ENCODE assay signal across 17 cellular contexts in the genomic region with DNA sequence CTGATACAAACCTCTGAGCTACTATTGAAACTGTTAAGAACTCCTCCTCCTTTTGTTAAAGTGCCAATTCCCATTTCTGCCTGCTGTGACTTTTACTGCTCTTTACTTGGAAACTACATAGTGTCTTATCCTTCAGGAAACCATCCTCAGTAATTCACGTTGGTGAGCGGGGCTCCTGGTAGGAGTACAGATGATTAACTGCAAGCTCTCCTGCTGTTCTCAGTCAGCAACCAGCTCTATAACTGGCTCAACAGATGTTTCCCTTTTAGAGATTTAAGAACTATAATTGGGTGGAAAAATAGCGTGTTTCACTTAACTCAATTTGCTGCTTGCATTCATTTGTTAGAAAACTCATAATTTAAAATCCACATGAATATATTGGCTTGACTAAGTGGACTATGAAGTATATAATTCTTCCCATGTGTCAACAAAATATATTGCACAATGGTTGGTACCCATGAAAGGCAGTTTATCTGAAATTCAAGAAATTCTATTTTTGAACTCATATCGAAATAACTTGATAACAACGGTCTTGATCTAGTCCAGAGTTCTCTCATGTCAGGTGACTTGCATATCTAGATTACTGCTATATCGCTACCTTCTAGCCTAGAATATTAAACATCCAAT.
DNase-seq lines count a peak whose midpoint lies in the region; ATAC-seq and TF ChIP-seq lines count a peak whose summit lies in the region.
"Had no signal": no experiment of that assay in that cellular context is flagged by ENCODE, and none has a peak within 500 bp of the region (broad histone marks: within the 10 kb centered on the region; RNA-seq: fewer than 3 reads in every experiment).

No MANE protein-coding gene starts in this region.

- H2AFZ ChIP-seq in SU-DHL-6 (ENCODE audit: low read depth, low read length, severe bottlenecking) = peak overlapping the region; percentile 32

- no peak overlapping the region for H3K27ac ChIP-seq in SU-DHL-6 (ENCODE audit: low read depth, low read length)
- H3K27ac ChIP-seq in iPS-18a (ENCODE audit: low read length) = no peak overlapping the region
- no peak overlapping the region for H3K27ac ChIP-seq in colonic mucosa
- H3K27ac ChIP-seq: left ventricle myocardium inferior, SJCRH30, vagina had no signal

- TF ChIP-seq CTCF in SU-DHL-6 (IDR thresholded peaks at IDR 0.05; ENCODE audit: insufficient read depth, low read length, poor library complexity, severe bottlenecking) (no peak), colonic mucosa (IDR thresholded peaks at IDR 0.05) (no peak)

- peaks cover 17% of the 10 kb centered on the region for H3K4me1 ChIP-seq in iPS-18a (ENCODE audit: control insufficient read depth, low read depth, low read length)
- H3K4me1 ChIP-seq in colonic mucosa = no peaks in the 10 kb centered on the region
- H3K4me1 ChIP-seq: SJCRH30, vagina had no signal

- H3K4me3 ChIP-seq in MG63 (no peak overlapping the region), SU-DHL-6 (ENCODE audit: insufficient read depth, low read length, poor library complexity, severe bottlenecking) (no peak overlapping the region), iPS-18a (ENCODE audit: low read length) (peak overlapping the region; percentile 22), colonic mucosa (no peak overlapping the region)
- H3K4me3 ChIP-seq: left ventricle myocardium inferior, SJCRH30, vagina had no signal

- H3K79me2 ChIP-seq in SU-DHL-6 (ENCODE audit: insufficient read depth, low read length) = no peaks in the 10 kb centered on the region

- DNase-seq in EL (peak; percentile 25), MG63 (peak; percentile 8), colonic mucosa (no peak)
- DNase-seq in activated CD4-positive, CD25-positive, alpha-beta regulatory T cell treated with anti-CD3 and anti-CD28 coated beads, Interleukin-2, amount 50 U/mL, for 72 hours = no peak
- DNase-seq: activated naive CD8-positive, alpha-beta T cell treated with anti-CD3 and anti-CD28 coated beads, Interleukin-2, amount 10 ng/mL, durations not matched to agents 7 days and 5 days; activated T-cell treated with anti-CD3 and anti-CD28 coated beads, Interleukin-2, amount 50 U/mL, for 48 hours; BE2C; caudate nucleus; left ventricle myocardium inferior; NCI-H1436; SJCRH30; T-helper 9 cell had no signal

- H3K27me3 ChIP-seq in MG63 (no peaks in the 10 kb centered on the region), SU-DHL-6 (ENCODE audit: low read length) (no peaks in the 10 kb centered on the region), iPS-18a (ENCODE audit: control insufficient read depth, insufficient read depth, low read length) (no peaks in the 10 kb centered on the region), colonic mucosa (no peaks in the 10 kb centered on the region)
- H3K27me3 ChIP-seq: BE2C, SJCRH30, vagina had no signal

- intact Hi-C loops in colonic mucosa (cut with DNase I) = no loop called here

- H3K9me3 ChIP-seq in MG63 = no peaks in the 10 kb centered on the region
- H3K9me3 ChIP-seq in SU-DHL-6 (ENCODE audit: insufficient read depth, low read length) = no peaks in the 10 kb centered on the region
- no peaks in the 10 kb centered on the region for H3K9me3 ChIP-seq in iPS-18a (ENCODE audit: control insufficient read depth, low read depth, low read length)
- H3K9me3 ChIP-seq in colonic mucosa = no peaks in the 10 kb centered on the region
- H3K9me3 ChIP-seq: BE2C, SJCRH30, vagina had no signal

- no peaks in the 10 kb centered on the region for H3K9me2 ChIP-seq in SU-DHL-6 (replicated peaks; ENCODE audit: insufficient read depth, low read length)

- no peaks in the 10 kb centered on the region for H3F3A ChIP-seq in SU-DHL-6 (ENCODE audit: insufficient read depth)

- no peaks in the 10 kb centered on the region for H3K36me3 ChIP-seq in MG63
- H3K36me3 ChIP-seq in SU-DHL-6 (ENCODE audit: low read length) = no peaks in the 10 kb centered on the region; the same call in 1 of the 2 replicates
- no peaks in the 10 kb centered on the region for H3K36me3 ChIP-seq in iPS-18a (ENCODE audit: control insufficient read depth, low read depth, low read length)
- H3K36me3 ChIP-seq in colonic mucosa = no peaks in the 10 kb centered on the region
- H3K36me3 ChIP-seq: BE2C, left ventricle myocardium inferior, SJCRH30, vagina had no signal

- H3K9ac ChIP-seq in SU-DHL-6 (ENCODE audit: low read length) (no peak overlapping the region), iPS-18a (ENCODE audit: low read length) (no peak overlapping the region), colonic mucosa (ENCODE audit: low read depth in 2 of 2, low read length in 2 of 2) (no peak overlapping the region)

- no peak for ATAC-seq in GM19455 (IDR thresholded peaks at IDR 0.05; ENCODE audit: unreplicated experiment)
- no peak for ATAC-seq in HG03045 (IDR thresholded peaks at IDR 0.05; ENCODE audit: unreplicated experiment)

- no peak overlapping the region for H3K4me2 ChIP-seq in SU-DHL-6 (ENCODE audit: low read depth, low read length, poor library complexity, severe bottlenecking)

- H4K20me1 ChIP-seq in SU-DHL-6 (ENCODE audit: low read depth, low read length) = no peaks in the 10 kb centered on the region

Comparison
In these comparisons a context has a peak if more than half of its experiments do, and no peak if none do; other contexts are left out.
1. DNase-seq: peak in EL (single experiment) and MG63 (single experiment); none in activated CD4-positive, CD25-positive, alpha-beta regulatory T cell treated with anti-CD3 and anti-CD28 coated beads, Interleukin-2, amount 50 U/mL, for 72 hours (single experiment) and colonic mucosa (single experiment).